In genomic region chr18:58267493-58267892, GRCh38 we compare ENCODE assay signal across 1 cellular context.
TF ChIP-seq lines count a peak whose summit lies in the region.

No MANE protein-coding gene starts in this region.

TF ChIP-seq in IMR-90, 13 proteins besides CTCF, POLR2A, EP300 and RAD21 (continued from another document):
- TF ChIP-seq USF2 (IDR thresholded peaks at IDR 0.05; ENCODE audit: low read depth, low read length) (no peak), MXI1 (IDR thresholded peaks at IDR 0.05; ENCODE audit: borderline replicate concordance, low read depth, low read length) (no peak), BHLHE40 (IDR thresholded peaks at IDR 0.05; ENCODE audit: low read depth, low read length) (no peak), RCOR1 (IDR thresholded peaks at IDR 0.05; ENCODE audit: insufficient replicate concordance, low read length) (no peak)
